ENCODE assay signal across 17 cellular contexts in the genomic region with DNA sequence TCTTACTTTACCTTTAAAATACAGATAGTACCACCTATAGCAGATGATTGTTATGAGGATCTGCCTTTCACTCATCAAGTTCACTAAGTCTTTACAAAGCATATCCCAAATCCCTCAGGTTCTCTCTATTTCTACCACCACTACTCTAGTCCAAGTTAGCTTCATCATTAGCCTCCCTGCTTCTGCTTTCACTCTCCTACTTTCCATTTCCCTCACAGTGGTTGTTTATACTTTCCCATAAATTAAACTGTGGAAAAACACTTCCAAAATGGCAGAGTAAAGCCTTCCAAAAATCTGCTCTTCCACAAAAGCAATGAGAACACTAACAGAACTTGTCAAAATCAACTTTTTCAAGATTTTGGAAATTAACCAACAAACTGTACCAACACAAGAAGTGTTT.
"Had no signal": no experiment of that assay in that cellular context is flagged by ENCODE, and none has a peak within 500 bp of the region (broad histone marks: within the 10 kb centered on the region; RNA-seq: fewer than 3 reads in every experiment).

No MANE protein-coding gene starts in this region.

- H3K27ac ChIP-seq: brain microvascular endothelial cell, foreskin keratinocyte, left ventricle myocardium inferior, right lobe of liver, spleen, suprapubic skin, upper lobe of right lung had no signal

- H3K9me3 ChIP-seq: left ventricle myocardium inferior, right lobe of liver, spleen, suprapubic skin, upper lobe of right lung had no signal

- ATAC-seq: esophagus mucosa; foreskin keratinocyte; right lobe of liver; stimulated activated naive B cell treated with anti-CD40 and anti-IgM and Interleukin-4, amounts not matched to agents 10 μg/mL and 1 μg/mL and 100 μg/mL, for 72 hours; upper lobe of right lung had no signal

- H3K36me3 ChIP-seq: brain microvascular endothelial cell, left ventricle myocardium inferior, right lobe of liver, spleen, suprapubic skin, upper lobe of right lung had no signal

- H3K4me3 ChIP-seq: dorsolateral prefrontal cortex, left ventricle myocardium inferior, right lobe of liver, spleen, suprapubic skin, upper lobe of right lung had no signal

- DNase-seq: activated CD4-positive, alpha-beta T cell treated with anti-CD3 and anti-CD28 coated beads, Interleukin-2, amount 10 ng/mL, durations not matched to agents 7 days and 5 days; activated CD4-positive, CD25-positive, alpha-beta regulatory T cell; activated naive CD4-positive, alpha-beta T cell treated with anti-CD3 and anti-CD28 coated beads, Interleukin-2, amount 50 U/mL, for 16 hours; brain microvascular endothelial cell; dorsolateral prefrontal cortex; foreskin keratinocyte; head of caudate nucleus; left ventricle myocardium inferior; mesendoderm; right lobe of liver; spleen; stimulated activated CD4-positive, alpha-beta T cell treated with anti-CD3 and anti-CD28 coated beads, Interleukin-1b, Interleukin-23, amount 100 ng/mL, for 48 hours; stimulated activated naive B cell treated with anti-CD40 and anti-IgM and Interleukin-4, amounts not matched to agents 10 μg/mL and 1 μg/mL and 100 μg/mL, for 72 hours; T-helper 2 cell; upper lobe of right lung had no signal

- H3K4me1 ChIP-seq: foreskin keratinocyte, right lobe of liver, spleen, suprapubic skin, upper lobe of right lung had no signal

- H3K27me3 ChIP-seq: brain microvascular endothelial cell, dorsolateral prefrontal cortex, right lobe of liver, suprapubic skin, upper lobe of right lung had no signal
